ENCODE assay signal across 15 cellular contexts in genomic region chr14:105340821-105341408, GRCh38. TPM values are rescaled to one million over a fixed set of nuclear protein-coding genes. Genes with fewer than 3 reads are reported as not detected.
DNase-seq lines count a peak whose midpoint lies in the region; ATAC-seq and TF ChIP-seq lines count a peak whose summit lies in the region.
"Had no signal": no experiment of that assay in that cellular context is flagged by ENCODE, and none has a peak within 500 bp of the region (broad histone marks: within the 10 kb centered on the region; RNA-seq: fewer than 3 reads in every experiment).

No MANE protein-coding gene starts in this region.

- H3K36me3 ChIP-seq in lung (ENCODE audit: control insufficient read depth in 2 of 2, insufficient read depth in 2 of 2, low read length in 2 of 2) (no peaks in the 10 kb centered on the region), thyroid gland (no peaks in the 10 kb centered on the region)
- H3K36me3 ChIP-seq: upper lobe of right lung had no signal

- TF ChIP-seq POLR2A in thyroid gland (IDR thresholded peaks at IDR 0.05) = no peak

- no peaks in the 10 kb centered on the region; the same call in 1 of the 2 replicates for H3K27me3 Mint-ChIP-seq in WTC11 (ENCODE audit: low read depth)

- H3K9me3 Mint-ChIP-seq in WTC11 = peaks cover 6% of the 10 kb centered on the region
- H3K9me3 Mint-ChIP-seq: GM23338 had no signal

- H3K4me3 Mint-ChIP-seq in WTC11 = no peak overlapping the region
- H3K4me3 Mint-ChIP-seq: GM23338 had no signal

- ATAC-seq in lung (ENCODE audit: insufficient read depth, low FRiP score) = no peak
- ATAC-seq in WTC11 = no peak
- ATAC-seq: GM23338, upper lobe of right lung had no signal

- intact Hi-C loops in dorsolateral prefrontal cortex (cut with DNase I) = no loop called here
- intact Hi-C loops in thyroid gland (cut with DNase I) = no loop called here

- peaks cover 11% of the 10 kb centered on the region; the same call in 1 of the 2 replicates for H3K36me3 Mint-ChIP-seq in WTC11

- H3K4me1 ChIP-seq in lung (ENCODE audit: control insufficient read depth in 2 of 2, insufficient read depth in 2 of 2, low read length in 2 of 2) = peaks cover 4 to 16% of the 10 kb centered on the region in 2 donors
- peaks cover 15 to 28% of the 10 kb centered on the region in 2 donors for H3K4me1 ChIP-seq in thyroid gland

- TF ChIP-seq CTCF in dorsolateral prefrontal cortex (IDR thresholded peaks at IDR 0.05 in 54 of 56, conservative IDR thresholded peaks at IDR 0.05 in 2 of 56; ENCODE audit: low read depth in 1 of 56, partially characterized antibody in 56 of 56) = peak in 2 of 56 donors; percentile 12 to 16
- TF ChIP-seq CTCF in lung (IDR thresholded peaks at IDR 0.05; ENCODE audit: control extremely low read depth, extremely low read depth) = no peak
- no peak for TF ChIP-seq CTCF in WTC11 (IDR thresholded peaks at IDR 0.05)
- TF ChIP-seq CTCF in thyroid gland (IDR thresholded peaks at IDR 0.05) = no peak

- POLR2A ChIA-PET in WTC11 (lab: Charles Lee) = interaction anchor here (0.9 kb wide), 1 partner anchor 45 kb away, joined by 4 read pairs; no protein-coding TSS in a partner anchor

- peaks cover 0 to 2% of the 10 kb centered on the region in 2 donors for H3K9me3 ChIP-seq in lung (ENCODE audit: control insufficient read depth in 2 of 2, insufficient read depth in 1 of 2, low read length in 1 of 2)
- H3K9me3 ChIP-seq in thyroid gland = no peaks in the 10 kb centered on the region
- H3K9me3 ChIP-seq: upper lobe of right lung had no signal

- CTCF ChIA-PET in WTC11 (lab: Charles Lee) = interaction anchor here (0.7 to 4.6 kb wide), 2 partner anchors 11 to 30 kb away, joined by 3 to 27 read pairs; no protein-coding TSS in a partner anchor

- DNase-seq in NCI-H1694 treated with DMSO at 0.1 percent for 48 hours (lab: John Stamatoyannopoulos, UW) = peak; percentile 70
- DNase-seq in NCI-H1694 (lab: John Stamatoyannopoulos, UW) = no peak
- DNase-seq in dorsolateral prefrontal cortex = peak in 2 of 10 donors; percentile 46 to 51
- DNase-seq in lung (ENCODE audit: low spot score) = no peak
- no peak for DNase-seq in WTC11 (ENCODE audit: low spot score)
- no peak for DNase-seq in thyroid gland
- DNase-seq in NCI-H1105 (lab: John Stamatoyannopoulos, UW) = no peak
- DNase-seq: 8988T, NCI-H1092 treated with DMSO at 0.1 percent for 48 hours, NCI-H69, small intestine, upper lobe of right lung had no signal

- H3K27me3 ChIP-seq in dorsolateral prefrontal cortex = no peaks in the 10 kb centered on the region
- no peaks in the 10 kb centered on the region for H3K27me3 ChIP-seq in lung (ENCODE audit: control insufficient read depth, insufficient read depth)
- H3K27me3 ChIP-seq in thyroid gland = no peaks in the 10 kb centered on the region
- H3K27me3 ChIP-seq: upper lobe of right lung had no signal

- H3K4me1 Mint-ChIP-seq in WTC11 = peaks cover 12% of the 10 kb centered on the region

- no peak overlapping the region for H3K27ac Mint-ChIP-seq in WTC11
- H3K27ac Mint-ChIP-seq: GM23338 had no signal

- 37 to 55% methylated on average over 15 of the region's 15 CpGs for WGBS in lung, 2 donors
- WGBS in thyroid gland, 2 donors = 81 to 86% methylated on average over 7 to 15 of the region's 15 CpGs

- H3K4me3 ChIP-seq in dorsolateral prefrontal cortex = peak overlapping the region in 27 of 59 donors; percentile 0 to 47 (median 18)
- H3K4me3 ChIP-seq in lung = no peak overlapping the region
- H3K4me3 ChIP-seq in thyroid gland (replicated peaks in 1 of 3) = no peak overlapping the region
- H3K4me3 ChIP-seq: GM23338, upper lobe of right lung had no signal

- H3K27ac ChIP-seq in dorsolateral prefrontal cortex (peak overlapping the region; percentile 42 to 95 (median 88)), lung (ENCODE audit: low read depth in 1 of 2, low read length in 1 of 2) (peak overlapping the region; percentile 6 to 16), temporal lobe (ENCODE audit: low read depth, low read length) (peak overlapping the region; percentile 89), thyroid gland (no peak overlapping the region)
- H3K27ac ChIP-seq: upper lobe of right lung had no signal

TF ChIP-seq in WTC11, 78 proteins besides CTCF, POLR2A, EP300 and RAD21:
- no peak for TF ChIP-seq JAZF1 (CRISPR knock-in tag; IDR thresholded peaks at IDR 0.05)
- TF ChIP-seq JUN (CRISPR knock-in tag; IDR thresholded peaks at IDR 0.05) = no peak
- no peak for TF ChIP-seq ZBTB21 (CRISPR knock-in tag; IDR thresholded peaks at IDR 0.05; ENCODE audit: borderline replicate concordance)
- TF ChIP-seq SP1 (CRISPR knock-in tag; conservative IDR thresholded peaks at IDR 0.05) = no peak
- TF ChIP-seq ZNF396 (CRISPR knock-in tag; IDR thresholded peaks at IDR 0.05; ENCODE audit: borderline replicate concordance) = no peak
- TF ChIP-seq IRF2 (CRISPR knock-in tag; IDR thresholded peaks at IDR 0.05; ENCODE audit: borderline replicate concordance, low read depth) = no peak
- no peak for TF ChIP-seq ZNF263 (CRISPR knock-in tag; IDR thresholded peaks at IDR 0.05; ENCODE audit: low read depth)
- no peak for TF ChIP-seq ETV6 (CRISPR knock-in tag; IDR thresholded peaks at IDR 0.05)
- TF ChIP-seq EMX1 (CRISPR knock-in tag; IDR thresholded peaks at IDR 0.05) = no peak
- TF ChIP-seq SMAD3 (CRISPR knock-in tag; IDR thresholded peaks at IDR 0.05; ENCODE audit: borderline replicate concordance) = no peak
- TF ChIP-seq, protein P1, sequence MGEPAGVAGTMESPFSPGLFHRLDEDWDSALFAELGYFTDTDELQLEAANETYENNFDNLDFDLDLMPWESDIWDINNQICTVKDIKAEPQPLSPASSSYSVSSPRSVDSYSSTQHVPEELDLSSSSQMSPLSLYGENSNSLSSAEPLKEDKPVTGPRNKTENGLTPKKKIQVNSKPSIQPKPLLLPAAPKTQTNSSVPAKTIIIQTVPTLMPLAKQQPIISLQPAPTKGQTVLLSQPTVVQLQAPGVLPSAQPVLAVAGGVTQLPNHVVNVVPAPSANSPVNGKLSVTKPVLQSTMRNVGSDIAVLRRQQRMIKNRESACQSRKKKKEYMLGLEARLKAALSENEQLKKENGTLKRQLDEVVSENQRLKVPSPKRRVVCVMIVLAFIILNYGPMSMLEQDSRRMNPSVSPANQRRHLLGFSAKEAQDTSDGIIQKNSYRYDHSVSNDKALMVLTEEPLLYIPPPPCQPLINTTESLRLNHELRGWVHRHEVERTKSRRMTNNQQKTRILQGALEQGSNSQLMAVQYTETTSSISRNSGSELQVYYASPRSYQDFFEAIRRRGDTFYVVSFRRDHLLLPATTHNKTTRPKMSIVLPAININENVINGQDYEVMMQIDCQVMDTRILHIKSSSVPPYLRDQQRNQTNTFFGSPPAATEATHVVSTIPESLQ (CRISPR knock-in tag; IDR thresholded peaks at IDR 0.05) = no peak

RNA-seq across cellular contexts. Expression of gene PACS2, which starts 26.4 kb away (rescaled TPM):
- 100 to 1,000 TPM; 131 to 394 (median 200) TPM for total RNA-seq in dorsolateral prefrontal cortex
- total RNA-seq in lung = 10 to 100 TPM; 57.8 to 84.2 TPM
- polyA plus RNA-seq in lung = 10 to 100 TPM; 37.9 to 87.2 TPM
- 67.9 TPM for total RNA-seq in temporal lobe
- 90.7 to 100 TPM (median 98.0 TPM) in 3 replicates for total RNA-seq in WTC11 (2021)
- 10 to 100 TPM; 54.6 to 85.2 (median 72.1) TPM for total RNA-seq in thyroid gland

RNA-seq across cellular contexts. Expression of gene BRF1, which starts 40.1 kb away (rescaled TPM):
- total RNA-seq in dorsolateral prefrontal cortex = 100 to 1,000 TPM in 7 of 120 experiments, 10 to 100 TPM in 113; 55.3 to 109 (median 75.5) TPM
- 10 to 100 TPM; 44.0 to 55.3 TPM for total RNA-seq in lung
- 10 to 100 TPM; 14.2 to 30.4 TPM for polyA plus RNA-seq in lung
- 57.0 TPM for total RNA-seq in temporal lobe
- total RNA-seq in WTC11 (2021) = 23.9 to 26.5 TPM (median 26.4 TPM) in 3 replicates
- total RNA-seq in thyroid gland = 10 to 100 TPM; 44.5 to 99.6 (median 56.2) TPM

RNA-seq across cellular contexts. Expression of gene TEX22, which starts 57.4 kb away (rescaled TPM):
- total RNA-seq in dorsolateral prefrontal cortex = 10 to 100 TPM in 1 of 120 experiments, 1 to 10 TPM in 113, under 1 TPM in 6; 0.38 to 13.1 (median 3.6) TPM
- total RNA-seq in lung = 1 to 10 TPM in 1 of 2 donors, under 1 TPM in 1; 0.40 to 2.1 TPM
- under 1 TPM; 0.17 to 0.18 TPM for polyA plus RNA-seq in lung
- total RNA-seq in temporal lobe = 0.25 TPM
- 0.55 to 2.2 TPM (median 0.87 TPM) in 3 replicates for total RNA-seq in WTC11 (2021)
- under 1 TPM in 3 of 4 donors, not detected in 1; 0.22 to 0.81 (median 0.33) TPM for total RNA-seq in thyroid gland
- total RNA-seq: HT-29 had no signal

Comparison
In these comparisons a context has a peak if more than half of its experiments do, and no peak if none do; other contexts are left out.
1. H3K27ac ChIP-seq: peak in dorsolateral prefrontal cortex (59 of 59), lung (2 of 2) and temporal lobe (single experiment); none in thyroid gland (0 of 3).